Comparison of ENCODE assay signal across 24 cellular contexts in the genomic region with DNA sequence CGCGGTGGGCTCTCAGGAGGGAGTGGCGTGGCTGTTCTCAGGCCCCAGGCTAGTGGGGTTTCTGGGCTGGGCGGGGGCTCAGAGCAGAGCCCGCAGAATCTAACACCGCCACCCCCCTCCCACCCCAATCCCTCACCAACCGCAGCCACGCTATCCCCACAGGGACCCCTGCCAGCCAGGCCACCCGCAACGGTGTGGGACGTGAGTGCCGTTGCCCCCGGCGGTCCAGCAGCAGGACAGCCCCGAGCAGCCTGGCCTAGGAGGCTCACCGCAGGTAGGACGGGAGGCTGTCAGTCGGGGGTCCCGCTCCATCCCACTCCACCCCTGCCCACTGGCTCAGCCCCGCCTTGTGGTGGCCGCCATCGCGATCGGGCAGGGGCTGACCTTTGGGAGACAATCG. TPM values are rescaled to one million over a fixed set of nuclear protein-coding genes. Genes with fewer than 3 reads are reported as not detected.
A peak's percentile ranks its signal among the peaks of the same experiment; 100 is the strongest.
DNase-seq lines count a peak whose midpoint lies in the region; ATAC-seq and TF ChIP-seq lines count a peak whose summit lies in the region.
"Had no signal": no experiment of that assay in that cellular context is flagged by ENCODE, and none has a peak within 500 bp of the region (broad histone marks: within the 10 kb centered on the region; RNA-seq: fewer than 3 reads in every experiment).

A gene with protein sequence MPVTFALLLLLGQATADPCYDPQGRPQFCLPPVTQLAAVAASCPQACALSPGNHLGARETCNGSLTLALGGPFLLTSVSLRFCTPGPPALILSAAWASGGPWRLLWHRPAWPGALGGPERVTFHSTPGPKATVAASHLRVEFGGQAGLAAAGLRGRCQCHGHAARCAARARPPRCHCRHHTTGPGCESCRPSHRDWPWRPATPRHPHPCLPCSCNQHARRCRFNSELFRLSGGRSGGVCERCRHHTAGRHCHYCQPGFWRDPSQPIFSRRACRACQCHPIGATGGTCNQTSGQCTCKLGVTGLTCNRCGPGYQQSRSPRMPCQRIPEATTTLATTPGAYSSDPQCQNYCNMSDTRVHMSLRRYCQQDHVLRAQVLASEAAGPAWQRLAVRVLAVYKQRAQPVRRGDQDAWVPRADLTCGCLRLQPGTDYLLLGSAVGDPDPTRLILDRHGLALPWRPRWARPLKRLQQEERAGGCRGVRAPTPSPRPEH (minus strand): TSS at position 24 of the 400 bp plus-strand sequence. CDS start 2,031 bp downstream, outside the sequence.

- H3K9me3 Mint-ChIP-seq in stimulated activated naive CD8-positive, alpha-beta T cell treated with anti-CD3 and anti-CD28 coated beads, Interleukin-15, amount 100 ng/mL, for 72 hours, result peaks cover 0 to 9% of the 10 kb centered on the region in 2 donors
- peaks cover 0 to 5% (median 0%) of the 10 kb centered on the region in 5 experiments for H3K9me3 Mint-ChIP-seq in brain
- H3K9me3 Mint-ChIP-seq in stimulated activated naive B cell treated with anti-CD40 and anti-IgM and Interleukin-4, amounts not matched to agents 10 μg/mL and 1 μg/mL and 100 μg/mL, for 72 hours, result peaks cover 7 to 8% of the 10 kb centered on the region in 2 donors
- H3K9me3 Mint-ChIP-seq: CD4-positive, CD25-positive, alpha-beta regulatory T cell had no signal

- peak within 1 kb of the TSS; percentile 4; the same call in 1 of the 2 replicates for H3K4me3 ChIP-seq in iPS-18c (ENCODE audit: insufficient read depth, low read depth, low read length)
- no peak within 1 kb of the TSS for H3K4me3 ChIP-seq in brain microvascular endothelial cell (ENCODE audit: low read depth, low read length)
- H3K4me3 ChIP-seq: GM23248 had no signal

- in situ Hi-C loops in brain microvascular endothelial cell (cut with HindIII; ENCODE audit: low pct_ligation_motif_present, low sequenced_read_pairs), result no loop called here

- no peaks in the 10 kb centered on the region for H3K27me3 Mint-ChIP-seq in stimulated activated naive CD8-positive, alpha-beta T cell treated with anti-CD3 and anti-CD28 coated beads, Interleukin-15, amount 100 ng/mL, for 72 hours
- H3K27me3 Mint-ChIP-seq in brain, result no peaks in the 10 kb centered on the region
- H3K27me3 Mint-ChIP-seq in stimulated activated naive B cell treated with anti-CD40 and anti-IgM and Interleukin-4, amounts not matched to agents 10 μg/mL and 1 μg/mL and 100 μg/mL, for 72 hours, result peaks cover 0 to 13% of the 10 kb centered on the region in 2 donors
- H3K27me3 Mint-ChIP-seq: CD4-positive, CD25-positive, alpha-beta regulatory T cell had no signal

- no peaks in the 10 kb centered on the region for H3K36me3 ChIP-seq in brain microvascular endothelial cell (replicated peaks)

- peak; percentile 15 for ATAC-seq in stimulated activated naive CD8-positive, alpha-beta T cell treated with anti-CD3 and anti-CD28 coated beads, Interleukin-15, amount 100 ng/mL, for 72 hours
- no peak for ATAC-seq in stimulated activated naive CD8-positive, alpha-beta T cell treated with anti-CD3 and anti-CD28 coated beads, Interleukin-15, Interleukin-2, amounts not matched to agents 100 U/mL and 50 U/mL, for 24 hours
- ATAC-seq in stimulated activated naive B cell treated with anti-CD40 and anti-IgM and Interleukin-4, amounts not matched to agents 10 μg/mL and 1 μg/mL and 100 μg/mL, for 72 hours (replicated peaks), result no peak
- no peak for ATAC-seq in GM21619 (IDR thresholded peaks at IDR 0.05; ENCODE audit: unreplicated experiment)

- no peak for DNase-seq in stimulated activated naive CD8-positive, alpha-beta T cell treated with anti-CD3 and anti-CD28 coated beads, Interleukin-15, amount 100 ng/mL, for 72 hours
- no peak for DNase-seq in stimulated activated naive CD8-positive, alpha-beta T cell treated with anti-CD3 and anti-CD28 coated beads, Interleukin-15, Interleukin-2, amounts not matched to agents 100 U/mL and 50 U/mL, for 24 hours
- no peak for DNase-seq in stimulated activated naive B cell treated with anti-CD40 and anti-IgM and Interleukin-4, amounts not matched to agents 10 μg/mL and 1 μg/mL and 100 μg/mL, for 72 hours
- DNase-seq in brain microvascular endothelial cell (no peak), NCI-H524 (lab: John Stamatoyannopoulos, UW) (no peak)
- DNase-seq: 8988T; Caco-2; CD4-positive, CD25-positive, alpha-beta regulatory T cell; DMS153; GF-D8; GM23248; Kasumi-1; MM.1S; NCI-H1092; NCI-H146; NCI-H2029 treated with DMSO at 0.1 percent for 48 hours; NCI-H2171 treated with DMSO at 0.1 percent for 48 hours; NCI-H510A; NCI-H774; SHP77 had no signal

- TF ChIP-seq CTCF in brain (conservative IDR thresholded peaks at IDR 0.05), result no peak
- no peak for TF ChIP-seq CTCF in brain microvascular endothelial cell (IDR thresholded peaks at IDR 0.05; ENCODE audit: low read depth, low read length, missing control alignments)

- H3K36me3 Mint-ChIP-seq in brain, result no peaks in the 10 kb centered on the region
- H3K36me3 Mint-ChIP-seq in stimulated activated naive B cell treated with anti-CD40 and anti-IgM and Interleukin-4, amounts not matched to agents 10 μg/mL and 1 μg/mL and 100 μg/mL, for 72 hours, result no peaks in the 10 kb centered on the region
- H3K36me3 Mint-ChIP-seq: CD4-positive, CD25-positive, alpha-beta regulatory T cell had no signal

- no peak within 1 kb of the TSS for H3K27ac Mint-ChIP-seq in stimulated activated naive CD8-positive, alpha-beta T cell treated with anti-CD3 and anti-CD28 coated beads, Interleukin-15, amount 100 ng/mL, for 72 hours
- H3K27ac Mint-ChIP-seq in brain, result peak within 1 kb of the TSS in 3 of 5 experiments; percentile 16 to 86 (median 32)
- peak within 1 kb of the TSS; percentile 66 for H3K27ac Mint-ChIP-seq in stimulated activated naive B cell treated with anti-CD40 and anti-IgM and Interleukin-4, amounts not matched to agents 10 μg/mL and 1 μg/mL and 100 μg/mL, for 72 hours
- H3K27ac Mint-ChIP-seq: B cell had no signal

- H3K9me3 ChIP-seq in iPS-18c (ENCODE audit: control insufficient read depth, insufficient read depth, low read length), result no peaks in the 10 kb centered on the region
- H3K9me3 ChIP-seq: Caco-2 had no signal

- peaks cover 10% of the 10 kb centered on the region for H3K4me1 Mint-ChIP-seq in stimulated activated naive CD8-positive, alpha-beta T cell treated with anti-CD3 and anti-CD28 coated beads, Interleukin-15, amount 100 ng/mL, for 72 hours
- H3K4me1 Mint-ChIP-seq in brain, result peaks cover 41% of the 10 kb centered on the region
- H3K4me1 Mint-ChIP-seq in stimulated activated naive B cell treated with anti-CD40 and anti-IgM and Interleukin-4, amounts not matched to agents 10 μg/mL and 1 μg/mL and 100 μg/mL, for 72 hours, result peaks cover 6 to 9% of the 10 kb centered on the region in 2 donors

- H3K27ac ChIP-seq in brain microvascular endothelial cell, result no peak within 1 kb of the TSS
- H3K27ac ChIP-seq: GM23248 had no signal

- H3K27me3 ChIP-seq in brain microvascular endothelial cell (replicated peaks), result no peaks in the 10 kb centered on the region

- H3K4me3 Mint-ChIP-seq in stimulated activated naive CD8-positive, alpha-beta T cell treated with anti-CD3 and anti-CD28 coated beads, Interleukin-15, amount 100 ng/mL, for 72 hours, result no peak within 1 kb of the TSS
- H3K4me3 Mint-ChIP-seq in brain, result peak within 1 kb of the TSS in 1 of 5 experiments; percentile 54
- H3K4me3 Mint-ChIP-seq in stimulated activated naive B cell treated with anti-CD40 and anti-IgM and Interleukin-4, amounts not matched to agents 10 μg/mL and 1 μg/mL and 100 μg/mL, for 72 hours, result no peak within 1 kb of the TSS
- H3K4me3 Mint-ChIP-seq: B cell had no signal

RNA-seq across cellular contexts. Expression of the gene that starts here (rescaled TPM):
- polyA plus RNA-seq in brain (ENCODE audit: insufficient read depth, low read depth, low replicate concordance), result 0.78 TPM
- polyA plus RNA-seq: GM23248 had no signal

Comparison
In these comparisons a context has a peak if more than half of its experiments do, and no peak if none do; other contexts are left out.
1. H3K27ac Mint-ChIP-seq: peak in brain (3 of 5) and stimulated activated naive B cell treated with anti-CD40 and anti-IgM and Interleukin-4, amounts not matched to agents 10 μg/mL and 1 μg/mL and 100 μg/mL, for 72 hours (single experiment); none in stimulated activated naive CD8-positive, alpha-beta T cell treated with anti-CD3 and anti-CD28 coated beads, Interleukin-15, amount 100 ng/mL, for 72 hours (0 of 2).